8 cellular contexts compared by ENCODE assay signal in the genomic region with DNA sequence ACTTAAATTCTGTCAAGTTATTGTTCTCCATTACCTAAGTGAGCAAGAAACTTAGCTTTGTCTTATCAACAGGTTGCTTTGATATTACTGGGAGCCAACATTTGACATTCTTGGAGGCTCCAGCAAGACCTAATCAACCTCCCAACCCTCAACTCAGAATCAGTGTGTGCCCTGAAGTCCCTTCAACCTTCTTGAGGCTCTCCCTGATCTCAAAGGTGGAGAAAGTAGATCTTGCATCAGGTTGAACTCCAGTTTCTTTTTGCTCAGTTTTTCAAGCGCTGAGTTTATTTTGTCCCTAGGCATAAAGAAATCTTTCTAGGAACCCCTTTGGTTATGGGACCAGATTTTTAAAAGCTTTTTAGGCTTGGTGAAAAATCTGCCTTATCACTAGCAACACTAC. TPM values are rescaled to one million over a fixed set of nuclear protein-coding genes. Genes with fewer than 3 reads are reported as not detected.
DNase-seq lines count a peak whose midpoint lies in the region; ATAC-seq and TF ChIP-seq lines count a peak whose summit lies in the region.

No MANE protein-coding gene starts in this region.

- DNase-seq in CD14-positive monocyte (ENCODE audit: low spot score), result no peak
- DNase-seq in MG63, result no peak
- no peak for DNase-seq in choroid plexus epithelial cell (ENCODE audit: low read depth)
- DNase-seq in nephron progenitor cell, result no peak
- DNase-seq in DMS 273 (lab: John Stamatoyannopoulos, UW; ENCODE audit: unreplicated experiment), result no peak
- no peak for DNase-seq in retina
- no peak for DNase-seq in UCSD-AML1 (lab: John Stamatoyannopoulos, UW; ENCODE audit: unreplicated experiment)

- H3K9me3 Mint-ChIP-seq in CD14-positive monocyte (no peaks in the 10 kb centered on the region), nephron progenitor cell (peaks cover 10% of the 10 kb centered on the region)

- no peaks in the 10 kb centered on the region for H3K27me3 ChIP-seq in MG63

- H3K27ac Mint-ChIP-seq in CD14-positive monocyte, result peak overlapping the region; percentile 96 to 98 (median 97)
- no peak overlapping the region for H3K27ac Mint-ChIP-seq in nephron progenitor cell

- no peaks in the 10 kb centered on the region for H3K9me3 ChIP-seq in MG63

- no peak for ATAC-seq in GM18517 (IDR thresholded peaks at IDR 0.05; ENCODE audit: unreplicated experiment)

- TF ChIP-seq CTCF in CD14-positive monocyte (IDR thresholded peaks at IDR 0.05), result no peak
- TF ChIP-seq CTCF in choroid plexus epithelial cell (conservative IDR thresholded peaks at IDR 0.05; ENCODE audit: low read depth, low read length), result no peak
- TF ChIP-seq CTCF in nephron progenitor cell (IDR thresholded peaks at IDR 0.05), result no peak

- H3K36me3 Mint-ChIP-seq in CD14-positive monocyte, result peaks cover 18 to 25% of the 10 kb centered on the region in 2 donors
- H3K36me3 Mint-ChIP-seq in nephron progenitor cell (ENCODE audit: low read depth), result no peaks in the 10 kb centered on the region

- H3K4me1 Mint-ChIP-seq in CD14-positive monocyte, result peaks cover 60% of the 10 kb centered on the region
- H3K4me1 Mint-ChIP-seq in nephron progenitor cell, result peaks cover 32% of the 10 kb centered on the region

- intact Hi-C loops in CD14-positive monocyte (cut with micrococcal nuclease), result loop anchor here (5.0 to 10.0 kb wide), 3 partner anchors 37 to 569 kb away; partner anchors contain the start of genes FAM111B (in 1 of the 2), LPXN (in 1 of the 2) and ZFP91 (in 1 of the 2)

- H3K4me3 ChIP-seq in MG63, result peak overlapping the region; percentile 72
- peak overlapping the region; percentile 61 for H3K4me3 ChIP-seq in choroid plexus epithelial cell (ENCODE audit: low read depth, low read length)

- peaks cover 38% of the 10 kb centered on the region for H3K36me3 ChIP-seq in MG63

- H3K4me3 Mint-ChIP-seq in CD14-positive monocyte, result peak overlapping the region; percentile 82 to 97
- peak overlapping the region; percentile 87 for H3K4me3 Mint-ChIP-seq in nephron progenitor cell

- H3K27me3 Mint-ChIP-seq in CD14-positive monocyte (ENCODE audit: low read depth in 3 of 3) (no peaks in the 10 kb centered on the region), nephron progenitor cell (ENCODE audit: low read depth, poor library complexity) (peaks cover 58% of the 10 kb centered on the region)

RNA-seq across cellular contexts. Expression of gene FAM111A, which starts 1.4 kb away (rescaled TPM):
- 10 to 100 TPM; 34.6 to 55.7 TPM for polyA plus RNA-seq in CD14-positive monocyte
- 51.9 and 55.0 TPM in 2 replicates for total RNA-seq in MG63 (2014; rRNA removed; shearing (Covaris generic); ENCODE audit: low replicate concordance)

RNA-seq across cellular contexts. Expression of gene DTX4, which starts 27.8 kb away (rescaled TPM):
- polyA plus RNA-seq in CD14-positive monocyte, result 1 to 10 TPM; 1.1 to 1.9 TPM
- total RNA-seq in MG63 (2014; rRNA removed; shearing (Covaris generic); ENCODE audit: low replicate concordance), result 18.8 and 22.7 TPM in 2 replicates

RNA-seq across cellular contexts. Expression of gene FAM111B, which starts 37.1 kb away (rescaled TPM):
- polyA plus RNA-seq in CD14-positive monocyte, result under 1 TPM in 1 of 2 donors, not detected in 1; 0.09 TPM
- total RNA-seq in MG63 (2014; rRNA removed; shearing (Covaris generic); ENCODE audit: low replicate concordance), result 13.3 and 22.9 TPM in 2 replicates

RNA-seq across cellular contexts. Expression of gene GLYATL1B, which starts 58.0 kb away (rescaled TPM):
- polyA plus RNA-seq in CD14-positive monocyte, result not detected
- not detected in 2 replicates for total RNA-seq in MG63 (2014; rRNA removed; shearing (Covaris generic); ENCODE audit: low replicate concordance)
